ENCODE assay signal across 16 cellular contexts in the genomic region with DNA sequence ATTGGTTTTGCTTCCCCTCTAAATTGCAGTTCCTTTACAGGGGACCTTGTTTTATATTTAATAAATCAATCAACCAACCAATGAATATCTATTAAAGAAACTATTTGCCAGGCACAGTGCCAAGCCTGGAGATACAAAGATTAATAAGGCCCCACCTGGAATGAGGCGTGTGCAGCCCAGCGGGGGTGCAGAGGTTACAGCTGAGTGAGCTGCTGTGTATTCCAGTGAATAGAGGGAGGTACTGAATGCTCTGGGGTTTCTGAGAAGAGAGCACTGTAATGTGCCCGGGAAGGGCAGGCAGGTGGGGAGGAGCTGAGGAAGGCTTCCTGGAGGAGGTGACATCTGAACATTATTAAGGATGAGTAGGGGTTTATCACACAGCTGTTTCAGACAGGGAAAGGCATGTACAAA. TPM values are rescaled to one million over a fixed set of nuclear protein-coding genes. Genes with fewer than 3 reads are reported as not detected.
A peak's percentile ranks its signal among the peaks of the same experiment; 100 is the strongest.
DNase-seq lines count a peak whose midpoint lies in the region; ATAC-seq and TF ChIP-seq lines count a peak whose summit lies in the region.
"Had no signal": no experiment of that assay in that cellular context is flagged by ENCODE, and none has a peak within 500 bp of the region (broad histone marks: within the 10 kb centered on the region; RNA-seq: fewer than 3 reads in every experiment).

No MANE protein-coding gene starts in this region.

- H3K9me3 Mint-ChIP-seq in progenitor cell of endocrine pancreas (ENCODE audit: low read depth) = no peaks in the 10 kb centered on the region

- H3K27me3 ChIP-seq in foreskin keratinocyte = no peaks in the 10 kb centered on the region
- H3K27me3 ChIP-seq: upper lobe of left lung had no signal

- peaks cover 35% of the 10 kb centered on the region for H3K4me1 ChIP-seq in foreskin keratinocyte

- TF ChIP-seq CTCF in foreskin keratinocyte (conservative IDR thresholded peaks at IDR 0.05) (no peak), progenitor cell of endocrine pancreas (IDR thresholded peaks at IDR 0.05; ENCODE audit: unreplicated experiment) (no peak), coronary artery (IDR thresholded peaks at IDR 0.05) (no peak), omental fat pad (IDR thresholded peaks at IDR 0.05) (no peak)

- no peak overlapping the region for H3K4me3 ChIP-seq in coronary artery
- H3K4me3 ChIP-seq: upper lobe of left lung had no signal

- H3K27me3 Mint-ChIP-seq in progenitor cell of endocrine pancreas = peaks cover 11% of the 10 kb centered on the region

- H3K4me3 Mint-ChIP-seq in progenitor cell of endocrine pancreas (ENCODE audit: low read depth) = no peak overlapping the region
- H3K4me3 Mint-ChIP-seq: activated CD4-positive, alpha-beta T cell treated with anti-CD3 and anti-CD28 coated beads for 36 hours had no signal

- H3K27ac Mint-ChIP-seq in progenitor cell of endocrine pancreas = peak overlapping the region; percentile 68
- H3K27ac Mint-ChIP-seq: activated CD4-positive, alpha-beta T cell treated with anti-CD3 and anti-CD28 coated beads for 36 hours had no signal

- H3K27ac ChIP-seq in foreskin keratinocyte (peak overlapping the region; percentile 71), coronary artery (no peak overlapping the region)
- H3K27ac ChIP-seq: upper lobe of left lung had no signal

- H3K36me3 Mint-ChIP-seq in progenitor cell of endocrine pancreas (ENCODE audit: insufficient read depth) = no peaks in the 10 kb centered on the region

- ATAC-seq in foreskin keratinocyte (no peak), GM18909 (IDR thresholded peaks at IDR 0.05; ENCODE audit: poor library complexity, unreplicated experiment) (no peak), omental fat pad (ENCODE audit: low FRiP score) (no peak)
- ATAC-seq: activated CD4-positive, alpha-beta T cell treated with anti-CD3 and anti-CD28 coated beads for 36 hours had no signal

- peaks cover 12% of the 10 kb centered on the region for H3K4me1 Mint-ChIP-seq in progenitor cell of endocrine pancreas (ENCODE audit: low read depth)
- H3K4me1 Mint-ChIP-seq: activated CD4-positive, alpha-beta T cell treated with anti-CD3 and anti-CD28 coated beads for 36 hours had no signal

- peak; percentile 30 to 44 for DNase-seq in NCI-H2081 (lab: John Stamatoyannopoulos, UW)
- no peak for DNase-seq in NCI-H2081 treated with DMSO at 0.1 percent for 48 hours (lab: John Stamatoyannopoulos, UW)
- DNase-seq in NCI-H345 treated with DMSO at 0.1 percent for 48 hours (lab: John Stamatoyannopoulos, UW; ENCODE audit: unreplicated experiment) = peak; percentile 66
- peak; percentile 55 to 77 for DNase-seq in foreskin keratinocyte
- no peak for DNase-seq in progenitor cell of endocrine pancreas (ENCODE audit: low spot score, unreplicated experiment)
- DNase-seq in coronary artery (ENCODE audit: low spot score) = no peak
- no peak for DNase-seq in omental fat pad (ENCODE audit: low spot score)
- DNase-seq: activated CD4-positive, alpha-beta T cell treated with anti-CD3 and anti-CD28 coated beads for 36 hours; activated T-cell treated with anti-CD3 and anti-CD28 coated beads, Interleukin-2, amount 50 U/mL, for 48 hours; amniotic stem cell; dermis blood vessel endothelial cell; midbrain; NCI-H1436 treated with DMSO at 0.1 percent for 48 hours; stimulated activated CD4-positive, alpha-beta T cell treated with anti-CD3 and anti-CD28 coated beads, Interleukin-1b, Interleukin-23, amount 100 ng/mL, for 48 hours; upper lobe of left lung had no signal

RNA-seq across cellular contexts. Expression of gene LIPG, which starts 51.9 kb away (rescaled TPM):
- total RNA-seq in foreskin keratinocyte = 76.3 and 127 TPM in 2 replicates
- 28.8 and 38.0 TPM in 2 replicates for polyA plus RNA-seq in foreskin keratinocyte
- total RNA-seq in progenitor cell of endocrine pancreas = 34.1 and 34.4 TPM in 2 replicates
- total RNA-seq in omental fat pad = 10 to 100 TPM in 1 of 4 donors, 1 to 10 TPM in 2, under 1 TPM in 1; 0.94 to 53.2 (median 1.2) TPM

Comparison
In these comparisons a context has a peak if more than half of its experiments do, and no peak if none do; other contexts are left out.
1. DNase-seq: peak in NCI-H2081 (2 of 2), NCI-H345 treated with DMSO at 0.1 percent for 48 hours (single experiment) and foreskin keratinocyte (2 of 2); none in NCI-H2081 treated with DMSO at 0.1 percent for 48 hours (single experiment), progenitor cell of endocrine pancreas (single experiment), coronary artery (single experiment) and omental fat pad (single experiment).